ENCODE assay signal across 11 cellular contexts in the genomic region with DNA sequence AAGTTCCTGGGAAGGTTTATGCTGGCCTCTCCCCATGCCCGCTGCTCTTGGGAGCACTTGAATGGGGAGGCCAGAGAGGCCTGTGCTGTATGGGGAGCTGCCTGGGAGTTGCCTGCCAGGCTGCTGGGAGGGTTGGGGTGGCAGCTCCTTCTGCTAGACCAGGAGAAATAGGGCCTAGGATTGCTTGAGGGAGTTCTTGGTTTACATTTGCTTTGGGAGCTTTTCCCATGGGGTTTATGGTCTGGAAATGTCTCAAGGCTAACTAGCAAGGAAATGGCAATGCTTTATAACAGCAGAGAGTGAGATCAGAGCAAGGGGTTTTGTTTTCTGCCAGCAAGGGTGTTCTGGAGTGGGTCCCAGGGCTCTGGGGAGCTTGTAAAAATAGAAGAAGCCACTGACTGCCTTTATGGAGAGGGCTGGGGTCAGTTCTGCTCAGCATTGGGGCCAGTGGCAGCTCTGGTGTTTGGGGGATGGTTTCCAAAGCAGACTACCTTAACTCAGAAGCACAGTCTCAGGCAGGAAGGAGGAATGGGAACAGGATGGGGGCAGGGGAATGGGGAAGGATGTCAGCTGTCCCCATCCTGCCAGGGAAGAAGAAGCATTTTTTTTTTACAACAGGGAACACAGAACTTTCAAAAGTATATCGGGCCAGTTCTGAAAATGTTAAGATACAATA. TPM values are rescaled to one million over a fixed set of nuclear protein-coding genes. Genes with fewer than 3 reads are reported as not detected.
DNase-seq lines count a peak whose midpoint lies in the region; ATAC-seq and TF ChIP-seq lines count a peak whose summit lies in the region.
"Had no signal": no experiment of that assay in that cellular context is flagged by ENCODE, and none has a peak within 500 bp of the region (broad histone marks: within the 10 kb centered on the region; RNA-seq: fewer than 3 reads in every experiment).

No MANE protein-coding gene starts in this region.

- DNase-seq in BE2C (peak; percentile 42), UCSD-AML1 (lab: John Stamatoyannopoulos, UW; ENCODE audit: unreplicated experiment) (peak; percentile 55), left ventricle myocardium superior (no peak), renal cortical epithelial cell (ENCODE audit: low read depth) (peak; percentile 63), NCI-H82 (lab: John Stamatoyannopoulos, UW) (no peak), COLO668 (lab: John Stamatoyannopoulos, UW; ENCODE audit: unreplicated experiment) (no peak)
- DNase-seq in activated CD4-positive, alpha-beta T cell treated with anti-CD3 and anti-CD28 coated beads for 1 hour = no peak
- DNase-seq: H7, NCI-H774 had no signal

- H3K4me1 ChIP-seq in BE2C = peaks cover 24% of the 10 kb centered on the region

- no peak for TF ChIP-seq CTCF in BE2C (IDR thresholded peaks at IDR 0.05; ENCODE audit: low read depth, low read length)

- no peaks in the 10 kb centered on the region for H3K36me3 ChIP-seq in BE2C
- H3K36me3 ChIP-seq: WERI-Rb-1 had no signal

- H3K4me3 ChIP-seq in BE2C (ENCODE audit: low read depth, low read length) = no peak overlapping the region

- intact Hi-C loops in left ventricle myocardium superior (cut with micrococcal nuclease) = no loop called here

- no peaks in the 10 kb centered on the region for H3K27me3 ChIP-seq in BE2C

- H3K9me3 ChIP-seq in BE2C = no peaks in the 10 kb centered on the region

- ATAC-seq in left ventricle myocardium superior = peak; percentile 66
- no peak for ATAC-seq in GM19351 (IDR thresholded peaks at IDR 0.05; ENCODE audit: unreplicated experiment)

RNA-seq across cellular contexts. Expression of gene TSPAN15, which starts 28.6 kb away (rescaled TPM):
- polyA plus RNA-seq in BE2C (2012; ENCODE audit: insufficient read depth, insufficient read length, low read depth) = 69.9 TPM
- total RNA-seq in left ventricle myocardium superior (8.3 TPM), renal cortical epithelial cell (56.6 and 63.0 TPM in 2 replicates)

Comparison
In these comparisons a context has a peak if more than half of its experiments do, and no peak if none do; other contexts are left out.
1. DNase-seq: peak in BE2C (single experiment), UCSD-AML1 (single experiment) and renal cortical epithelial cell (single experiment); none in left ventricle myocardium superior (single experiment), activated CD4-positive, alpha-beta T cell treated with anti-CD3 and anti-CD28 coated beads for 1 hour (single experiment), NCI-H82 (single experiment) and COLO668 (single experiment).